In genomic region chr1:145992958-145993617, GRCh38 we compare ENCODE assay signal across 9 cellular contexts. TPM values are rescaled to one million over a fixed set of nuclear protein-coding genes. Genes with fewer than 3 reads are reported as not detected.
DNase-seq lines count a peak whose midpoint lies in the region; ATAC-seq and TF ChIP-seq lines count a peak whose summit lies in the region.
"Had no signal": no experiment of that assay in that cellular context is flagged by ENCODE, and none has a peak within 500 bp of the region (broad histone marks: within the 10 kb centered on the region; RNA-seq: fewer than 3 reads in every experiment).

No MANE protein-coding gene starts in this region.

- no peaks in the 10 kb centered on the region for H3K9me3 Mint-ChIP-seq in activated CD4-positive, alpha-beta memory T cell treated with anti-CD3 and anti-CD28 coated beads, Interleukin-2, amount 10 ng/mL, durations not matched to agents 7 days and 5 days

- peaks cover 50% of the 10 kb centered on the region for H3K4me1 Mint-ChIP-seq in activated CD4-positive, alpha-beta memory T cell treated with anti-CD3 and anti-CD28 coated beads, Interleukin-2, amount 10 ng/mL, durations not matched to agents 7 days and 5 days

- H3K27ac ChIP-seq in DOHH2 (ENCODE audit: low read depth, low read length) = no peak overlapping the region
- peak overlapping the region; percentile 93 to 98 (median 96) for H3K27ac ChIP-seq in gastroesophageal sphincter

- peaks cover 22% of the 10 kb centered on the region for H4K20me1 ChIP-seq in DOHH2 (ENCODE audit: control insufficient read depth, insufficient read depth, low read depth, low read length)

- peaks cover 51% of the 10 kb centered on the region for H3K36me3 Mint-ChIP-seq in activated CD4-positive, alpha-beta memory T cell treated with anti-CD3 and anti-CD28 coated beads, Interleukin-2, amount 10 ng/mL, durations not matched to agents 7 days and 5 days (ENCODE audit: low read depth)

- POLR2A ChIA-PET in activated CD4-positive, alpha-beta memory T cell treated with anti-CD3 and anti-CD28 coated beads, Interleukin-2, amount 10 ng/mL, durations not matched to agents 7 days and 5 days (lab: Charles Lee) = interaction anchor here (0.6 to 12.9 kb wide), 8 partner anchors 9 to 45 kb away, joined by 3 to 582 read pairs (median 4); partner anchors contain the start of genes ANKRD34A, HJV, LIX1L and POLR3GL

- no peak for TF ChIP-seq EP300 in gastroesophageal sphincter (IDR thresholded peaks at IDR 0.05)

- CTCF ChIA-PET in activated CD4-positive, alpha-beta memory T cell treated with anti-CD3 and anti-CD28 coated beads, Interleukin-2, amount 10 ng/mL, durations not matched to agents 7 days and 5 days (lab: Charles Lee) = interaction anchor here (0.5 to 13.8 kb wide), 2 partner anchors 13 to 15 kb away, joined by 3 to 177 read pairs; no protein-coding TSS in a partner anchor

- H3F3A ChIP-seq in DOHH2 (ENCODE audit: control insufficient read depth, insufficient read depth) = peaks cover 66% of the 10 kb centered on the region

- H3K9me2 ChIP-seq in DOHH2 (replicated peaks; ENCODE audit: control insufficient read depth, low read length) = no peaks in the 10 kb centered on the region

- H3K9me3 ChIP-seq in DOHH2 (ENCODE audit: control insufficient read depth, insufficient read depth, low read length) (no peaks in the 10 kb centered on the region), gastroesophageal sphincter (no peaks in the 10 kb centered on the region)

- H3K27me3 Mint-ChIP-seq in activated CD4-positive, alpha-beta memory T cell treated with anti-CD3 and anti-CD28 coated beads, Interleukin-2, amount 10 ng/mL, durations not matched to agents 7 days and 5 days = no peaks in the 10 kb centered on the region

- peaks cover 32% of the 10 kb centered on the region for H3K79me2 ChIP-seq in DOHH2 (ENCODE audit: control insufficient read depth, low read length)

- H3K4me1 ChIP-seq in DOHH2 (ENCODE audit: control insufficient read depth, low read length) (peaks cover 51% of the 10 kb centered on the region), gastroesophageal sphincter (peaks cover 0 to 28% (median 0%) of the 10 kb centered on the region in 3 donors)

- H3K4me3 Mint-ChIP-seq in activated CD4-positive, alpha-beta memory T cell treated with anti-CD3 and anti-CD28 coated beads, Interleukin-2, amount 10 ng/mL, durations not matched to agents 7 days and 5 days = peak overlapping the region; percentile 93

- H3K27ac Mint-ChIP-seq in activated CD4-positive, alpha-beta memory T cell treated with anti-CD3 and anti-CD28 coated beads, Interleukin-2, amount 10 ng/mL, durations not matched to agents 7 days and 5 days = peak overlapping the region; percentile 52

- TF ChIP-seq CTCF in DOHH2 (IDR thresholded peaks at IDR 0.05; ENCODE audit: low read depth, low read length, poor library complexity, severe bottlenecking) (no peak), gastroesophageal sphincter (IDR thresholded peaks at IDR 0.05) (no peak)

- H3K27me3 ChIP-seq in DOHH2 (ENCODE audit: control insufficient read depth, low read length) (no peaks in the 10 kb centered on the region), gastroesophageal sphincter (no peaks in the 10 kb centered on the region)

- DNase-seq in activated CD4-positive, alpha-beta memory T cell treated with anti-CD3 and anti-CD28 coated beads, Interleukin-2, amount 10 ng/mL, durations not matched to agents 7 days and 5 days = no peak
- DNase-seq in skeletal muscle cell (ENCODE audit: low read depth) (no peak), dermis blood vessel endothelial cell (no peak)
- no peak for DNase-seq in stimulated activated naive CD4-positive, alpha-beta T cell treated with Interleukin-2 at 50 U/mL for 16 hours (lab: John Stamatoyannopoulos, UW)
- DNase-seq: NCI-H2171 treated with DMSO at 0.1 percent for 48 hours had no signal

- H3K4me3 ChIP-seq in DOHH2 (ENCODE audit: low read length) = peak overlapping the region; percentile 91; the same call in 1 of the 2 replicates
- H3K4me3 ChIP-seq in gastroesophageal sphincter = peak overlapping the region; percentile 64 to 100
- peak overlapping the region; percentile 84 for H3K4me3 ChIP-seq in skeletal muscle cell (ENCODE audit: low read depth, low read length)

- H3K36me3 ChIP-seq in DOHH2 (ENCODE audit: control insufficient read depth, low read length) (peaks cover 43% of the 10 kb centered on the region), gastroesophageal sphincter (peaks cover 28 to 34% of the 10 kb centered on the region in 2 donors)

- ATAC-seq in gastroesophageal sphincter (no peak), GM19023 (IDR thresholded peaks at IDR 0.05; ENCODE audit: unreplicated experiment) (no peak), HG02973 (IDR thresholded peaks at IDR 0.05; ENCODE audit: unreplicated experiment) (no peak)

- H3K4me2 ChIP-seq in DOHH2 (ENCODE audit: low read length) = peak overlapping the region; percentile 79

- peak in 1 of 2 donors; percentile 16 for TF ChIP-seq POLR2A in gastroesophageal sphincter (IDR thresholded peaks at IDR 0.05)

- WGBS in gastroesophageal sphincter (ENCODE audit: low coverage in 1 of 2), 2 donors = 34 to 35% methylated on average over 4 to 5 of the region's 5 CpGs

RNA-seq across cellular contexts. Expression of gene TXNIP, which starts 3.3 kb away (rescaled TPM):
- 100 to 1,000 TPM; 397 to 407 TPM for total RNA-seq in activated CD4-positive, alpha-beta memory T cell treated with anti-CD3 and anti-CD28 coated beads, Interleukin-2, amount 10 ng/mL, durations not matched to agents 7 days and 5 days
- total RNA-seq in gastroesophageal sphincter (1,000 to 10,000 TPM; 2,024 to 3,704 (median 2,348) TPM), dermis blood vessel endothelial cell (108 and 151 TPM in 2 replicates)

RNA-seq across cellular contexts. Expression of gene HJV, which starts 28.4 kb away (rescaled TPM):
- not detected for total RNA-seq in activated CD4-positive, alpha-beta memory T cell treated with anti-CD3 and anti-CD28 coated beads, Interleukin-2, amount 10 ng/mL, durations not matched to agents 7 days and 5 days
- total RNA-seq in gastroesophageal sphincter (under 1 TPM in 1 of 4 donors, not detected in 3; 0.77 TPM), dermis blood vessel endothelial cell (not detected in 2 replicates)

RNA-seq across cellular contexts. Expression of gene POLR3GL, which starts 28.6 kb away (rescaled TPM):
- total RNA-seq in activated CD4-positive, alpha-beta memory T cell treated with anti-CD3 and anti-CD28 coated beads, Interleukin-2, amount 10 ng/mL, durations not matched to agents 7 days and 5 days = 10 to 100 TPM; 32.4 to 33.7 TPM
- 10 to 100 TPM; 32.9 to 44.0 (median 37.6) TPM for total RNA-seq in gastroesophageal sphincter
- total RNA-seq in dermis blood vessel endothelial cell = 17.1 and 17.2 TPM in 2 replicates

RNA-seq across cellular contexts. Expression of gene ANKRD34A, which starts 28.7 kb away (rescaled TPM):
- total RNA-seq in activated CD4-positive, alpha-beta memory T cell treated with anti-CD3 and anti-CD28 coated beads, Interleukin-2, amount 10 ng/mL, durations not matched to agents 7 days and 5 days = 1 to 10 TPM; 2.9 to 3.7 TPM
- total RNA-seq in gastroesophageal sphincter = 1 to 10 TPM in 1 of 4 donors, under 1 TPM in 2, not detected in 1; 0.62 to 1.9 (median 0.67) TPM
- total RNA-seq in dermis blood vessel endothelial cell = under 0.01 TPM in 2 replicates

RNA-seq across cellular contexts. Expression of gene LIX1L, which starts 35.3 kb away (rescaled TPM):
- 10 to 100 TPM; 50.3 to 51.0 TPM for total RNA-seq in activated CD4-positive, alpha-beta memory T cell treated with anti-CD3 and anti-CD28 coated beads, Interleukin-2, amount 10 ng/mL, durations not matched to agents 7 days and 5 days
- total RNA-seq in gastroesophageal sphincter (10 to 100 TPM; 37.8 to 53.5 (median 45.3) TPM), dermis blood vessel endothelial cell (21.1 and 29.7 TPM in 2 replicates)

Comparison
In these comparisons a context has a peak if more than half of its experiments do, and no peak if none do; other contexts are left out.
1. RNA of gene TXNIP, which starts 3.3 kb away (total RNA-seq): 2,024 to 3,704 TPM in gastroesophageal sphincter; 397 to 407 TPM in activated CD4-positive, alpha-beta memory T cell treated with anti-CD3 and anti-CD28 coated beads, Interleukin-2, amount 10 ng/mL, durations not matched to agents 7 days and 5 days and 108 to 151 TPM in dermis blood vessel endothelial cell; every median in the first group is over 4 times any median in the second.
2. Peak in every context shown above with its lines, with median percentiles within 50 percentile points of each other: H3K4me3 ChIP-seq.